ENCODE assay signal across 26 cellular contexts in the genomic region with DNA sequence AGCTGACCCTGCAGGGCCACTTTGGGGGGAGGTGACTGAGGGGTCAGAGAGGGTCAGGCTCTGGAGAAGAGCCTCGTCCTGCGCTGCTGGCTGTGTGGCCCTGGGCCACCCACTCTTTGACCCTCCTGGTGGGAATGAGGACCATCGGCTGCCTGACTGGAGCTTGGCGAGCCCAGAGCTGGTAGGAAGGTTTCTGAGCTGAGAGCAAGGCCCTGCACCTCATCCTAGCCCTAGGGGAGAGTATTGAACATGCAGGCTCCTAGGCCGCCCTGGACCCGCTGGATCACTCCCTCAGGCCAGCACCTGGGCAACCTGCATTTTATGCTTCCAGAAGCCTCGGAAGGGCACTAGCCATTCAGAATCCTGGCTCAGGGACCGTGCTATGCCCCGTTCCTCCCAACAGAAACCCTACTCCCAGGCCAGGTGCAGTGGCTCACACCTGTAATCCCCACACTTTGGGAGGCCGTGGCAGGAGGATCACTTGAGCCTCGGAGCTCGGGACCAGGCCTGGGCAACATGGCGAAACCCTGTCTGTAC.
"Had no signal": no experiment of that assay in that cellular context is flagged by ENCODE, and none has a peak within 500 bp of the region (broad histone marks: within the 10 kb centered on the region; RNA-seq: fewer than 3 reads in every experiment).

No MANE protein-coding gene starts in this region.

- H3K27me3 Mint-ChIP-seq: activated CD4-positive, alpha-beta T cell treated with anti-CD3 and anti-CD28 coated beads for 36 hours; activated CD8-positive, alpha-beta memory T cell treated with anti-CD3 and anti-CD28 coated beads, Interleukin-2, amount 10 ng/mL, durations not matched to agents 7 days and 5 days; activated naive CD8-positive, alpha-beta T cell treated with anti-CD3 and anti-CD28 coated beads, Interleukin-2, amount 10 ng/mL, durations not matched to agents 7 days and 5 days; stimulated activated naive B cell treated with anti-CD40 and anti-IgM and Interleukin-4, amounts not matched to agents 10 μg/mL and 1 μg/mL and 100 μg/mL, for 72 hours had no signal

- H3K4me3 ChIP-seq: ascending aorta, cardiac muscle cell, coronary artery, dorsolateral prefrontal cortex, pancreas, prostate gland, suprapubic skin, tibial artery had no signal

- H3K9me3 Mint-ChIP-seq: activated naive CD8-positive, alpha-beta T cell treated with anti-CD3 and anti-CD28 coated beads, Interleukin-2, amount 10 ng/mL, durations not matched to agents 7 days and 5 days; activated T-cell treated with anti-CD3 and anti-CD28 coated beads, Interleukin-2, amount 50 U/mL, for 72 hours; stimulated activated naive B cell treated with anti-CD40 and anti-IgM and Interleukin-4, amounts not matched to agents 10 μg/mL and 1 μg/mL and 100 μg/mL, for 72 hours had no signal

- H3K27ac ChIP-seq: ascending aorta, cardiac muscle cell, coronary artery, dorsolateral prefrontal cortex, neutrophil, pancreas, prostate gland, suprapubic skin, tibial artery had no signal

- H3K4me1 Mint-ChIP-seq: activated CD4-positive, alpha-beta T cell treated with anti-CD3 and anti-CD28 coated beads for 36 hours; activated CD8-positive, alpha-beta memory T cell treated with anti-CD3 and anti-CD28 coated beads, Interleukin-2, amount 10 ng/mL, durations not matched to agents 7 days and 5 days; nephron had no signal

- H3K27ac Mint-ChIP-seq: activated CD4-positive, alpha-beta T cell treated with anti-CD3 and anti-CD28 coated beads for 36 hours; activated CD8-positive, alpha-beta memory T cell treated with anti-CD3 and anti-CD28 coated beads, Interleukin-2, amount 10 ng/mL, durations not matched to agents 7 days and 5 days; activated CD8-positive, alpha-beta T cell treated with anti-CD3 and anti-CD28 coated beads, Interleukin-2, amount 10 ng/mL, durations not matched to agents 7 days and 5 days; activated naive CD4-positive, alpha-beta T cell treated with anti-CD3 and anti-CD28 coated beads for 36 hours; activated naive CD8-positive, alpha-beta T cell treated with anti-CD3 and anti-CD28 coated beads, Interleukin-2, amount 10 ng/mL, durations not matched to agents 7 days and 5 days; activated T-cell treated with anti-CD3 and anti-CD28 coated beads, Interleukin-2, amount 50 U/mL, for 72 hours; brain; nephron had no signal

- H3K4me3 Mint-ChIP-seq: activated CD4-positive, alpha-beta T cell treated with anti-CD3 and anti-CD28 coated beads for 36 hours; activated CD8-positive, alpha-beta memory T cell treated with anti-CD3 and anti-CD28 coated beads, Interleukin-2, amount 10 ng/mL, durations not matched to agents 7 days and 5 days; activated CD8-positive, alpha-beta T cell treated with anti-CD3 and anti-CD28 coated beads, Interleukin-2, amount 10 ng/mL, durations not matched to agents 7 days and 5 days; activated naive CD4-positive, alpha-beta T cell treated with anti-CD3 and anti-CD28 coated beads for 36 hours; activated naive CD8-positive, alpha-beta T cell treated with anti-CD3 and anti-CD28 coated beads, Interleukin-2, amount 10 ng/mL, durations not matched to agents 7 days and 5 days; activated T-cell treated with anti-CD3 and anti-CD28 coated beads, Interleukin-2, amount 50 U/mL, for 72 hours; brain; nephron; stimulated activated naive B cell treated with anti-CD40 and anti-IgM and Interleukin-4, amounts not matched to agents 10 μg/mL and 1 μg/mL and 100 μg/mL, for 72 hours had no signal

- H3K27me3 ChIP-seq: ascending aorta, cardiac muscle cell, neutrophil, pancreas, suprapubic skin, tibial artery had no signal

- H3K9me3 ChIP-seq: ascending aorta, neutrophil, pancreas, prostate gland, suprapubic skin, tibial artery had no signal

- H3K4me1 ChIP-seq: prostate gland had no signal

- DNase-seq: activated CD4-positive, alpha-beta T cell treated with anti-CD3 and anti-CD28 coated beads for 36 hours; activated CD4-positive, CD25-positive, alpha-beta regulatory T cell; activated CD8-positive, alpha-beta memory T cell treated with anti-CD3 and anti-CD28 coated beads, Interleukin-2, amount 10 ng/mL, durations not matched to agents 7 days and 5 days; activated CD8-positive, alpha-beta T cell treated with anti-CD3 and anti-CD28 coated beads, Interleukin-2, amount 10 ng/mL, durations not matched to agents 7 days and 5 days; activated naive CD4-positive, alpha-beta T cell treated with anti-CD3 and anti-CD28 coated beads for 36 hours; activated naive CD8-positive, alpha-beta T cell treated with anti-CD3 and anti-CD28 coated beads, Interleukin-2, amount 10 ng/mL, durations not matched to agents 7 days and 5 days; activated T-cell treated with anti-CD3 and anti-CD28 coated beads for 4 hours; activated T-cell treated with anti-CD3 and anti-CD28 coated beads, Interleukin-2, amount 50 U/mL, for 72 hours; dorsolateral prefrontal cortex; effector memory CD4-positive, alpha-beta T cell; islet precursor cell; left cardiac atrium; mammary epithelial cell; retina; small intestine; stimulated activated naive B cell treated with anti-CD40 and anti-IgM and Interleukin-4, amounts not matched to agents 10 μg/mL and 1 μg/mL and 100 μg/mL, for 72 hours; tibial artery had no signal
